ENCODE assay signal across 14 cellular contexts in genomic region chr3:137217733-137218132, GRCh38.
DNase-seq lines count a peak whose midpoint lies in the region; ATAC-seq and TF ChIP-seq lines count a peak whose summit lies in the region.
"Had no signal": no experiment of that assay in that cellular context is flagged by ENCODE, and none has a peak within 500 bp of the region (broad histone marks: within the 10 kb centered on the region; RNA-seq: fewer than 3 reads in every experiment).

No MANE protein-coding gene starts in this region.

- DNase-seq in DMS 273 (lab: John Stamatoyannopoulos, UW; ENCODE audit: unreplicated experiment) = peak; percentile 19
- DNase-seq in DMS 273 treated with DMSO at 0.1 percent for 48 hours (lab: John Stamatoyannopoulos, UW) = no peak
- no peak for DNase-seq in HFFc6
- no peak for DNase-seq in astrocyte of the spinal cord (ENCODE audit: low read depth, low spot score)
- peak; percentile 30 for DNase-seq in neural crest cell (ENCODE audit: low read depth, low spot score)
- no peak for DNase-seq in Ammon's horn (ENCODE audit: low spot score)
- DNase-seq: 8988T; effector memory CD8-positive, alpha-beta T cell; hypothalamus; MV-4-11; NCI-H526 treated with DMSO at 0.1 percent for 48 hours; T-helper 17 cell had no signal

- in situ Hi-C loops in astrocyte of the spinal cord (cut with HindIII; ENCODE audit: low sequenced_read_pairs) = no loop called here

- TF ChIP-seq CTCF in HFFc6 (IDR thresholded peaks at IDR 0.05) (peak; percentile 41), astrocyte of the spinal cord (IDR thresholded peaks at IDR 0.05; ENCODE audit: low read depth, low read length) (peak; percentile 6), neural crest cell (conservative IDR thresholded peaks at IDR 0.05) (peak; percentile 56)

- H3K4me3 ChIP-seq in astrocyte of the spinal cord (ENCODE audit: low read depth, low read length) = no peak overlapping the region

- H3K4me3 Mint-ChIP-seq in HFFc6 = no peak overlapping the region
- no peak overlapping the region for H3K4me3 Mint-ChIP-seq in neural crest cell
- H3K4me3 Mint-ChIP-seq: effector memory CD8-positive, alpha-beta T cell; T-helper 17 cell had no signal

- ATAC-seq in GM18907 (IDR thresholded peaks at IDR 0.05; ENCODE audit: unreplicated experiment) = no peak
- no peak for ATAC-seq in HG03108 (IDR thresholded peaks at IDR 0.05; ENCODE audit: unreplicated experiment)
- ATAC-seq: effector memory CD8-positive, alpha-beta T cell; T-helper 17 cell had no signal

- H3K4me1 Mint-ChIP-seq in HFFc6 (ENCODE audit: low read depth) (no peaks in the 10 kb centered on the region), neural crest cell (no peaks in the 10 kb centered on the region)
- H3K4me1 Mint-ChIP-seq: T-helper 17 cell had no signal

- H3K36me3 Mint-ChIP-seq in HFFc6 (ENCODE audit: low read depth) = no peaks in the 10 kb centered on the region
- no peaks in the 10 kb centered on the region for H3K36me3 Mint-ChIP-seq in neural crest cell (ENCODE audit: low read depth)

- H3K9me3 Mint-ChIP-seq in HFFc6 = peaks cover 31% of the 10 kb centered on the region
- peaks cover 9% of the 10 kb centered on the region for H3K9me3 Mint-ChIP-seq in neural crest cell

- H3K27ac Mint-ChIP-seq in HFFc6 (no peak overlapping the region), neural crest cell (ENCODE audit: unreplicated experiment) (no peak overlapping the region)
- H3K27ac Mint-ChIP-seq: effector memory CD8-positive, alpha-beta T cell; T-helper 17 cell had no signal

- H3K27me3 Mint-ChIP-seq in HFFc6 (ENCODE audit: insufficient read depth) (no peaks in the 10 kb centered on the region), neural crest cell (ENCODE audit: low read depth) (peaks cover 12% of the 10 kb centered on the region)
- H3K27me3 Mint-ChIP-seq: effector memory CD8-positive, alpha-beta T cell; T-helper 17 cell had no signal

Comparison
In these comparisons a context has a peak if more than half of its experiments do, and no peak if none do; other contexts are left out.
1. DNase-seq: peak in DMS 273 (single experiment) and neural crest cell (single experiment); none in DMS 273 treated with DMSO at 0.1 percent for 48 hours (single experiment), HFFc6 (single experiment), astrocyte of the spinal cord (single experiment) and Ammon's horn (single experiment).
2. CTCF ChIP-seq: peak in every context shown above with its lines; median percentile 56 in neural crest cell; 41 in HFFc6; 6 in astrocyte of the spinal cord.